Comparison of ENCODE assay signal across 24 cellular contexts in the genomic region with DNA sequence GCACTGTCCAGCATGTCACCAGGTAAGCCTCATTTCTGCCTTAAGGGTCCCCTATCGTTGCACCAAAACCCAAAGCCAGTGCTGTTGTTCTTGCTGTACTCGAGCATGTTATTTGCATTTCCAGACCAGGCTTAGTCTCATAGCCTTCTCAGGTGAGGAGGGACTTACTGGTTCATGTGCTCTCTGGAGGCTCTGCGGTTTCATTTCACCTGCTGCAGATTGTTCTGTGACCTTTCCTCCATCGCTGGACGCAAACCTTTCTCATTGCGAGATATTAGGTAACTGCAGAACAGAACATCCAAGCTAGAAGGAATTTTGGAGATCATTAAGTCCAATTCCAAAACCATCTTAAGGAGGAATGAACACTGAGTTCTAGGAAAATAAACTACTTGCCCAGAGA.
"Had no signal": no experiment of that assay in that cellular context is flagged by ENCODE, and none has a peak within 500 bp of the region (broad histone marks: within the 10 kb centered on the region; RNA-seq: fewer than 3 reads in every experiment).

No MANE protein-coding gene starts in this region.

- H3K27ac Mint-ChIP-seq: activated CD8-positive, alpha-beta memory T cell treated with anti-CD3 and anti-CD28 coated beads, Interleukin-2, amount 10 ng/mL, durations not matched to agents 7 days and 5 days; activated naive CD4-positive, alpha-beta T cell treated with anti-CD3 and anti-CD28 coated beads, Interleukin-2, amount 50 U/mL, for 24 hours; activated T-cell treated with anti-CD3 and anti-CD28 coated beads, Interleukin-2, amount 50 U/mL, for 24 hours; activated T-helper 1 cell treated with anti-CD3 and anti-CD28 coated beads, Interleukin-12 subunit alpha, Interleukin-12 subunit beta, Interleukin-2, Interleukin-4 antibody, amounts not matched to agents 30 ng/mL and 10 ng/mL and 1 ng/mL, durations not matched to agents 14 hours and 24 hours and 36 hours; WTC11 had no signal

- H3K27me3 Mint-ChIP-seq: activated naive CD4-positive, alpha-beta T cell treated with anti-CD3 and anti-CD28 coated beads, Interleukin-2, amount 50 U/mL, for 24 hours; activated T-cell treated with anti-CD3 and anti-CD28 coated beads, Interleukin-2, amount 50 U/mL, for 24 hours had no signal

- H3K27ac ChIP-seq: breast epithelium had no signal

- H3K9me2 ChIP-seq: SK-N-SH had no signal

- H3K4me2 ChIP-seq: SK-N-SH had no signal

- ATAC-seq: activated CD8-positive, alpha-beta memory T cell treated with anti-CD3 and anti-CD28 coated beads, Interleukin-2, amount 10 ng/mL, durations not matched to agents 7 days and 5 days; Right ventricle myocardium inferior; WTC11 had no signal

- H3K9me3 ChIP-seq: breast epithelium, SK-N-SH had no signal

- H3K36me3 ChIP-seq: breast epithelium had no signal

- H3K9ac ChIP-seq: SK-N-SH had no signal

- DNase-seq: activated CD4-positive, alpha-beta T cell treated with anti-CD3 and anti-CD28 coated beads for 48 hours; activated CD4-positive, alpha-beta T cell treated with anti-CD3 and anti-CD28 coated beads, Interleukin-2, amount 50 U/mL, for 4 hours; activated CD4-positive, CD25-positive, alpha-beta regulatory T cell treated with anti-CD3 and anti-CD28 coated beads, Interleukin-2, amount 50 U/mL, for 72 hours; activated CD8-positive, alpha-beta memory T cell treated with anti-CD3 and anti-CD28 coated beads, Interleukin-2, amount 10 ng/mL, durations not matched to agents 7 days and 5 days; activated effector memory CD4-positive, alpha-beta T cell treated with Interleukin-2 at 50 U/mL for 16 hours; activated naive CD4-positive, alpha-beta T cell; activated T-cell treated with anti-CD3 and anti-CD28 coated beads, Interleukin-2, amount 50 U/mL, for 24 hours; aorta; caudate nucleus; KG1; MV-4-11; NCI-H1092 treated with DMSO at 0.1 percent for 48 hours; NCI-H1417 treated with DMSO at 0.1 percent for 48 hours; NCI-H1694; NCI-H2029; NCI-H345; NCI-H510A; SK-N-SH; SW 1271 had no signal

- H3K4me3 Mint-ChIP-seq: activated CD8-positive, alpha-beta memory T cell treated with anti-CD3 and anti-CD28 coated beads, Interleukin-2, amount 10 ng/mL, durations not matched to agents 7 days and 5 days; activated naive CD4-positive, alpha-beta T cell treated with anti-CD3 and anti-CD28 coated beads, Interleukin-2, amount 50 U/mL, for 24 hours; activated T-cell treated with anti-CD3 and anti-CD28 coated beads, Interleukin-2, amount 50 U/mL, for 24 hours; activated T-helper 1 cell treated with anti-CD3 and anti-CD28 coated beads, Interleukin-12 subunit alpha, Interleukin-12 subunit beta, Interleukin-2, Interleukin-4 antibody, amounts not matched to agents 30 ng/mL and 10 ng/mL and 1 ng/mL, durations not matched to agents 14 hours and 24 hours and 36 hours; WTC11 had no signal

- H3K4me1 ChIP-seq: breast epithelium had no signal

- H3K27me3 ChIP-seq: breast epithelium had no signal

- H3K4me3 ChIP-seq: breast epithelium had no signal

- H3K9me3 Mint-ChIP-seq: activated naive CD4-positive, alpha-beta T cell treated with anti-CD3 and anti-CD28 coated beads, Interleukin-2, amount 50 U/mL, for 24 hours; activated T-cell treated with anti-CD3 and anti-CD28 coated beads, Interleukin-2, amount 50 U/mL, for 24 hours; activated T-helper 1 cell treated with anti-CD3 and anti-CD28 coated beads, Interleukin-12 subunit alpha, Interleukin-12 subunit beta, Interleukin-2, Interleukin-4 antibody, amounts not matched to agents 30 ng/mL and 10 ng/mL and 1 ng/mL, durations not matched to agents 14 hours and 24 hours and 36 hours; WTC11 had no signal

- H3K36me3 Mint-ChIP-seq: activated naive CD4-positive, alpha-beta T cell treated with anti-CD3 and anti-CD28 coated beads, Interleukin-2, amount 50 U/mL, for 24 hours; WTC11 had no signal
